8 cellular contexts compared by ENCODE assay signal in the genomic region with DNA sequence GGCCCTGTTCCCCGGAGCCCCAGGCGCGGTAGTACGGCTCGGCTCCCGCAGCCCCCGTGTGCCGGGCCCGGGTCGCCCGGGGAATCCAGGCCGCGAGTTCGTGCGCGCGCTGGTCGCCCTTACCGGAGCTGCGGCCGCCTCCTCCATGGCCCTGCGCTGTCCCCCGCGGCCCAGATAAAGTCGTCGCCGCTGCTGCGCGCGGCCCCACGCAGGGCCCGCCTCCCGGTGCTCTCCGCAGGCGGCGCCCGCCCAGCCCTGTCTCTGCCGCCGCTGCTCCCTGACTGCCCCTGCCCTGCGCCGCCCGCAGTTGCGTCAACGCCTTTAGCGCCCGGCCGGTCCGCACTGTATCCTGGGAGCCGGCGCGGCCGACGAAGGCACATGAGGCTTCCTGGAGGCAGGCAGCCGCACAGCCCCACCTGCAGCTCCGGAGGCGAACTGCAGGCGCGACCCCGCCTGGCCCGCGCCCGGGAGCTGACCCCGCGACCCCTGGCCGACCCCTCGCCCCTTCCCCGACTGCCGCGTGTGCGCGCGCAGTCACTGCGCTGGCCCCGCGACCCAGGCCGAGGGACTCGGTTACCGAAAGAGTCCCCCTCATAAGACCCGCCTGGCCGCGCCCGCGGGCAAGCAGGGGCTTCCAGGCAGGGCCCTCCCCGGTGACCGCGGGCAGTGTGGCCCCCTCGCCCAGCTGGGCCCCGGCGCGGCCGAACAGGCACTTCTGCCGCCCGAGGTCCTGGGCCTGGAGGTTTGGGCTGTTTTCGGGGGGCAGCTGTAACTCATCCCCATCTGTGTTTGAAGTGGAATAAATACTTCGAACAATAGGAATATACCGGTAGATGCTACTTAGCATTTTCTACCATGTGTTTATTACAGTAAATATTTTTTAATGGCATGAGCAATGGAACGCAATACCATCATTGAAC.
DNase-seq lines count a peak whose midpoint lies in the region; ATAC-seq and TF ChIP-seq lines count a peak whose summit lies in the region.

No MANE protein-coding gene starts in this region.

- DNase-seq in CD8-positive, alpha-beta memory T cell, result peak; percentile 87 to 93 (median 88)
- DNase-seq in HK-2 (ENCODE audit: unreplicated experiment), result peak; percentile 94
- peak; percentile 55 for DNase-seq in NCI-H82 treated with DMSO at 0.1 percent for 48 hours (lab: John Stamatoyannopoulos, UW; ENCODE audit: unreplicated experiment)
- peak; percentile 95 for DNase-seq in activated CD8-positive, alpha-beta T cell treated with anti-CD3 and anti-CD28 coated beads for 36 hours
- peak; percentile 89 to 95 for DNase-seq in lung microvascular endothelial cell (ENCODE audit: low read depth in 2 of 2)
- DNase-seq in stimulated activated CD4-positive, alpha-beta T cell treated with anti-CD3 and anti-CD28 coated beads, TNF-alpha, amount 100 ng/mL, for 4 hours (ENCODE audit: low read depth in 3 of 3), result peak; percentile 80 to 86 (median 81)

- peak overlapping the region; percentile 83 for H3K4me3 ChIP-seq in CD8-positive, alpha-beta memory T cell (ENCODE audit: low read length)
- H3K4me3 ChIP-seq in ectodermal cell (ENCODE audit: insufficient read depth, low read depth, low read length), result peak overlapping the region; percentile 82

- WGBS in ectodermal cell, 2 experiments, result 2% methylated on average over 95 to 97 of the region's 97 CpGs

- no peaks in the 10 kb centered on the region for H3K27me3 ChIP-seq in CD8-positive, alpha-beta memory T cell (ENCODE audit: insufficient read depth, low read length, poor library complexity, severe bottlenecking)
- H3K27me3 ChIP-seq in ectodermal cell (ENCODE audit: control insufficient read depth, insufficient read depth, low read length, poor library complexity, severe bottlenecking), result peaks cover 7% of the 10 kb centered on the region

- H3K36me3 ChIP-seq in CD8-positive, alpha-beta memory T cell (ENCODE audit: insufficient read depth, low read length), result peaks cover 16% of the 10 kb centered on the region
- H3K36me3 ChIP-seq in ectodermal cell (ENCODE audit: control insufficient read depth, insufficient read depth, low read length), result no peaks in the 10 kb centered on the region

- peaks cover 32% of the 10 kb centered on the region for H3K4me1 ChIP-seq in CD8-positive, alpha-beta memory T cell (ENCODE audit: insufficient read depth, low read length)
- H3K4me1 ChIP-seq in ectodermal cell (ENCODE audit: control insufficient read depth, insufficient read depth, low read length), result peaks cover 5% of the 10 kb centered on the region

- CTCF ChIA-PET in CD8-positive, alpha-beta memory T cell (lab: Charles Lee), result interaction anchor here (0.8 to 2.7 kb wide), 29 partner anchors 9 to 618 kb away, joined by 3 to 9 read pairs (median 4); a partner anchor contains a TSS
- CTCF ChIA-PET in activated CD8-positive, alpha-beta T cell treated with anti-CD3 and anti-CD28 coated beads for 36 hours (lab: Charles Lee), result interaction anchor here (0.6 to 2.2 kb wide), 23 partner anchors 9 to 477 kb away, joined by 3 to 9 read pairs (median 4); a partner anchor contains a TSS

- ATAC-seq in GM19455 (IDR thresholded peaks at IDR 0.05; ENCODE audit: unreplicated experiment), result peak; percentile 92
- ATAC-seq in activated CD8-positive, alpha-beta T cell treated with anti-CD3 and anti-CD28 coated beads for 36 hours, result peak; percentile 85

- peaks cover 3 to 26% (median 6%) of the 10 kb centered on the region in 3 donors for H3K36me3 Mint-ChIP-seq in CD8-positive, alpha-beta memory T cell
- H3K36me3 Mint-ChIP-seq in activated CD8-positive, alpha-beta T cell treated with anti-CD3 and anti-CD28 coated beads for 36 hours (ENCODE audit: low read depth), result peaks cover 26% of the 10 kb centered on the region

- H3K4me1 Mint-ChIP-seq in CD8-positive, alpha-beta memory T cell, result peaks cover 41 to 48% (median 47%) of the 10 kb centered on the region in 3 donors
- peaks cover 39% of the 10 kb centered on the region for H3K4me1 Mint-ChIP-seq in activated CD8-positive, alpha-beta T cell treated with anti-CD3 and anti-CD28 coated beads for 36 hours (ENCODE audit: low read depth)

- H3K4me3 Mint-ChIP-seq in CD8-positive, alpha-beta memory T cell, result peak overlapping the region; percentile 86 to 95 (median 89)
- H3K4me3 Mint-ChIP-seq in activated CD8-positive, alpha-beta T cell treated with anti-CD3 and anti-CD28 coated beads for 36 hours, result peak overlapping the region; percentile 80

- POLR2A ChIA-PET in CD8-positive, alpha-beta memory T cell (lab: Charles Lee), result interaction anchor here (0.8 to 1.0 kb wide), 4 partner anchors 30 to 429 kb away, joined by 3 to 4 read pairs (median 4); a partner anchor contains a TSS
- POLR2A ChIA-PET in activated CD8-positive, alpha-beta T cell treated with anti-CD3 and anti-CD28 coated beads for 36 hours (lab: Charles Lee), result interaction anchor here (0.6 to 1.7 kb wide), 6 partner anchors 12 to 261 kb away, joined by 3 to 7 read pairs (median 3); no protein-coding TSS in a partner anchor

- no peaks in the 10 kb centered on the region for H3K9me3 ChIP-seq in CD8-positive, alpha-beta memory T cell (ENCODE audit: low read length)
- H3K9me3 ChIP-seq in ectodermal cell (ENCODE audit: control insufficient read depth, low read length), result no peaks in the 10 kb centered on the region

- H3K27me3 Mint-ChIP-seq in CD8-positive, alpha-beta memory T cell, result peaks cover 0 to 9% of the 10 kb centered on the region in 2 donors
- peaks cover 8% of the 10 kb centered on the region for H3K27me3 Mint-ChIP-seq in activated CD8-positive, alpha-beta T cell treated with anti-CD3 and anti-CD28 coated beads for 36 hours

- TF ChIP-seq CTCF in activated CD8-positive, alpha-beta T cell treated with anti-CD3 and anti-CD28 coated beads for 36 hours (IDR thresholded peaks at IDR 0.05), result peak; percentile 96

- H3K27ac ChIP-seq in CD8-positive, alpha-beta memory T cell (ENCODE audit: low read depth, low read length), result peak overlapping the region; percentile 75
- H3K27ac ChIP-seq in ectodermal cell (ENCODE audit: insufficient read depth, low read depth, low read length, poor library complexity, severe bottlenecking), result no peak overlapping the region

- intact Hi-C loops in activated CD8-positive, alpha-beta T cell treated with anti-CD3 and anti-CD28 coated beads for 36 hours (cut with micrococcal nuclease), result loop anchor here (1.0 to 10.0 kb wide), 2 partner anchors 24 to 120 kb away; no protein-coding TSS in a partner anchor

- no peaks in the 10 kb centered on the region for H3K9me3 Mint-ChIP-seq in CD8-positive, alpha-beta memory T cell
- no peaks in the 10 kb centered on the region for H3K9me3 Mint-ChIP-seq in activated CD8-positive, alpha-beta T cell treated with anti-CD3 and anti-CD28 coated beads for 36 hours

- H3K27ac Mint-ChIP-seq in CD8-positive, alpha-beta memory T cell, result peak overlapping the region; percentile 61 to 94 (median 88)
- peak overlapping the region; percentile 84 for H3K27ac Mint-ChIP-seq in activated CD8-positive, alpha-beta T cell treated with anti-CD3 and anti-CD28 coated beads for 36 hours
